In the genomic region with DNA sequence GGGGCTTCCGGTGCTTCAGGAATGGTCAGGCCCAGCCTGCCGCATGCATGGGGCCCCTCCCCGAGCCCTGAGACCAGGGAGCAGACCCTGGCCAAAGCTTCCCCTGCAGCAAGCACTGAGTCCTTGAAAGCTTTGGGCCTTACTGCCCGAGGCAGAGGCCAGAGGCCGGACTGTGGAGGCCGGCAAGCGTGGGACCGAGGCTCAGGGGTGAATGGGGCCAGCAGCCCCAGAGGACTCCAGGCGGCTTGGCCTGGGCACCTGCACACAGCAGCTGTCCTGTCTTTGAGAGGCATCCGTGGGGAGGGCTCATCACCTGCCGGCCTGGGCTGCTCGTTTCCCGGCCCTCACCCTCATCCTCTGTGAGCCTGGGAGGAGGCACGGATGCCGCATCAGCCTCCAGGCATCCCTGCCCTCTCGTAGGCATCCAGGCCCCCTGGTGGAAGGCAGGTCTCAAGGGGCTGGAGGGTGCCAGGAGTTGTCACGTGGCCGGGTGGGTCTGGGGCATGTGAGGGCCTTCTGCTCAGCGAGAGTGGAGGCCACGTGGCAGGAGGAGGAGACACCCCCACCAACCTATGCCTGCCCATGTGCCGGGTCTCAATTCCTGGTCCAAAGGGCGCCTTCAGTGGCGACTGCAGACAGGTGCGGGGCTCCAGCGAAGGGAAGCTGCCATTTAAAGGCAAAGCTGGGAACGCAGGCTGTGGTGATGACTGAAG, we compare ENCODE assay signal across 15 cellular contexts. TPM values are rescaled to one million over a fixed set of nuclear protein-coding genes. Genes with fewer than 3 reads are reported as not detected.
DNase-seq lines count a peak whose midpoint lies in the region; ATAC-seq, FAIRE-seq and TF ChIP-seq lines count a peak whose summit lies in the region.
"Had no signal": no experiment of that assay in that cellular context is flagged by ENCODE, and none has a peak within 500 bp of the region (broad histone marks: within the 10 kb centered on the region; RNA-seq: fewer than 3 reads in every experiment).

No MANE protein-coding gene starts in this region.

- no peak overlapping the region for H3K14ac ChIP-seq in trophoblast cell (ENCODE audit: low read length)

- no peak overlapping the region for H3K27ac Mint-ChIP-seq in endodermal cell
- H3K27ac Mint-ChIP-seq: activated CD4-positive, alpha-beta T cell treated with anti-CD3 and anti-CD28 coated beads, Interleukin-2, amount 10 ng/mL, durations not matched to agents 7 days and 5 days; activated naive CD4-positive, alpha-beta T cell treated with anti-CD3 and anti-CD28 coated beads, Interleukin-2, amount 50 U/mL, for 72 hours; activated T-cell treated with anti-CD3 and anti-CD28 coated beads, Interleukin-2, amount 50 U/mL, for 24 hours had no signal

- H3K9ac ChIP-seq in endodermal cell (ENCODE audit: extremely low read depth, low read length, poor library complexity, severe bottlenecking): no peak overlapping the region
- H3K9ac ChIP-seq in trophoblast cell (ENCODE audit: low read length): no peak overlapping the region
- H3K9ac ChIP-seq in Karpas-422 (ENCODE audit: low read length): no peak overlapping the region

- no peaks in the 10 kb centered on the region for H3K9me2 ChIP-seq in Karpas-422 (replicated peaks; ENCODE audit: insufficient read depth, low read length)

- no peak overlapping the region for H3K4me3 Mint-ChIP-seq in endodermal cell
- H3K4me3 Mint-ChIP-seq: activated CD4-positive, alpha-beta T cell treated with anti-CD3 and anti-CD28 coated beads, Interleukin-2, amount 10 ng/mL, durations not matched to agents 7 days and 5 days; activated T-cell treated with anti-CD3 and anti-CD28 coated beads, Interleukin-2, amount 50 U/mL, for 24 hours had no signal

- 93 to 94% methylated on average over 21 to 26 of the region's 26 CpGs for WGBS in endodermal cell (ENCODE audit: insufficient coverage in 1 of 2, insufficient read length in 1 of 2), 2 experiments
- WGBS in trophoblast cell (ENCODE audit: extremely low coverage, insufficient coverage, insufficient read length): no CpG with 5 or more reads among the region's 26 CpGs

- H3K9me3 ChIP-seq in BE2C (no peaks in the 10 kb centered on the region; the same call in 1 of the 2 replicates), endodermal cell (ENCODE audit: control insufficient read depth, low read length) (no peaks in the 10 kb centered on the region), trophoblast cell (ENCODE audit: insufficient read depth, low read depth, low read length) (peaks cover 1% of the 10 kb centered on the region), Karpas-422 (ENCODE audit: low read length) (no peaks in the 10 kb centered on the region)

- no peak for ATAC-seq in HG02763 (IDR thresholded peaks at IDR 0.05; ENCODE audit: unreplicated experiment)
- ATAC-seq: activated naive CD4-positive, alpha-beta T cell treated with anti-CD3 and anti-CD28 coated beads, Interleukin-2, amount 50 U/mL, for 72 hours had no signal

- H3K4me3 ChIP-seq in BE2C (ENCODE audit: low read depth, low read length) (no peak overlapping the region), endodermal cell (ENCODE audit: low read length) (no peak overlapping the region), trophoblast cell (ENCODE audit: low read depth, low read length) (no peak overlapping the region), Karpas-422 (ENCODE audit: low read length) (no peak overlapping the region)

- H4K91ac ChIP-seq in trophoblast cell (ENCODE audit: low read depth, low read length): no peak overlapping the region

- H2AK5ac ChIP-seq in trophoblast cell (ENCODE audit: low read length): no peak overlapping the region

- no peak overlapping the region for H4K8ac ChIP-seq in trophoblast cell (ENCODE audit: low read depth, low read length)

- no peak overlapping the region for H3K18ac ChIP-seq in trophoblast cell (ENCODE audit: low read length)

- H4K20me1 ChIP-seq in Karpas-422 (ENCODE audit: insufficient read depth, low read depth, low read length): no peaks in the 10 kb centered on the region

- no peak overlapping the region for H2BK120ac ChIP-seq in trophoblast cell (ENCODE audit: insufficient read depth, low read length, poor library complexity)

- peak; percentile 45 for DNase-seq in BE2C
- DNase-seq in NCI-H1436 treated with DMSO at 0.1 percent for 48 hours (lab: John Stamatoyannopoulos, UW): peak; percentile 48
- DNase-seq in endodermal cell: peak; percentile 63
- DNase-seq in trophoblast cell: peak; percentile 15 to 38
- DNase-seq in Karpas-422: no peak
- no peak for DNase-seq in HTR-8/SVneo (ENCODE audit: insufficient read length, low spot score)
- no peak for DNase-seq in DMS153 treated with DMSO at 0.1 percent for 48 hours (lab: John Stamatoyannopoulos, UW; ENCODE audit: unreplicated experiment)
- DNase-seq: activated CD4-positive, alpha-beta T cell treated with anti-CD3 and anti-CD28 coated beads, Interleukin-2, amount 10 ng/mL, durations not matched to agents 7 days and 5 days; activated T-cell treated with anti-CD3 and anti-CD28 coated beads, Interleukin-2, amount 50 U/mL, for 24 hours; NCI-H2029 treated with DMSO at 0.1 percent for 48 hours; SIG-M5; stimulated activated naive CD4-positive, alpha-beta T cell treated with Interleukin-2 at 50 U/mL for 16 hours had no signal

- H3K4me1 ChIP-seq in BE2C (peaks cover 13% of the 10 kb centered on the region), endodermal cell (ENCODE audit: control insufficient read depth, insufficient read depth, low read length) (no peaks in the 10 kb centered on the region), trophoblast cell (ENCODE audit: control insufficient read depth in 1 of 2, insufficient read depth in 2 of 2, low read length in 2 of 2) (peaks cover 5 to 10% of the 10 kb centered on the region in 2 experiments), Karpas-422 (ENCODE audit: low read length) (no peaks in the 10 kb centered on the region)

- H2BK12ac ChIP-seq in trophoblast cell (ENCODE audit: low read length): no peak overlapping the region

- no peak for FAIRE-seq in HTR-8/SVneo (lab: Jason Lieb, UNC)
- FAIRE-seq: GM18507 had no signal

- H3K27me3 ChIP-seq in BE2C: no peaks in the 10 kb centered on the region
- H3K27me3 ChIP-seq in endodermal cell (ENCODE audit: control insufficient read depth, insufficient read depth, low read length, poor library complexity, severe bottlenecking): no peaks in the 10 kb centered on the region
- H3K27me3 ChIP-seq in trophoblast cell (ENCODE audit: insufficient read depth, low read length): no peaks in the 10 kb centered on the region
- H3K27me3 ChIP-seq in Karpas-422 (ENCODE audit: low read length): no peaks in the 10 kb centered on the region

- H3K79me2 ChIP-seq in trophoblast cell (ENCODE audit: control insufficient read depth, insufficient read depth, low read length, poor library complexity) (no peaks in the 10 kb centered on the region), Karpas-422 (ENCODE audit: low read length) (no peaks in the 10 kb centered on the region)

- H4K12ac ChIP-seq in trophoblast cell (ENCODE audit: low read depth, low read length): no peak overlapping the region

- no peaks in the 10 kb centered on the region for H3K27me3 Mint-ChIP-seq in endodermal cell (ENCODE audit: insufficient read depth)
- H3K27me3 Mint-ChIP-seq: activated CD4-positive, alpha-beta T cell treated with anti-CD3 and anti-CD28 coated beads, Interleukin-2, amount 10 ng/mL, durations not matched to agents 7 days and 5 days had no signal

- TF ChIP-seq CTCF in BE2C (IDR thresholded peaks at IDR 0.05; ENCODE audit: low read depth, low read length): peak; percentile 22; the same call in 1 of the 2 replicates
- peak; percentile 40 for TF ChIP-seq CTCF in endodermal cell (conservative IDR thresholded peaks at IDR 0.05)

- H3K79me1 ChIP-seq in trophoblast cell (ENCODE audit: low read length): peaks cover 2% of the 10 kb centered on the region

- H2BK5ac ChIP-seq in trophoblast cell (ENCODE audit: low read depth, low read length, poor library complexity): no peak overlapping the region

- peaks cover 9% of the 10 kb centered on the region for H3K36me3 Mint-ChIP-seq in endodermal cell (ENCODE audit: low read depth)
- H3K36me3 Mint-ChIP-seq: activated naive CD4-positive, alpha-beta T cell treated with anti-CD3 and anti-CD28 coated beads, Interleukin-2, amount 50 U/mL, for 72 hours had no signal

- H3K27ac ChIP-seq in endodermal cell (ENCODE audit: low read depth, low read length) (no peak overlapping the region), trophoblast cell (ENCODE audit: low read depth, low read length) (no peak overlapping the region), Karpas-422 (ENCODE audit: low read length) (no peak overlapping the region)

- H3K4me2 ChIP-seq in trophoblast cell (ENCODE audit: low read length): no peak overlapping the region
- H3K4me2 ChIP-seq in Karpas-422 (ENCODE audit: low read depth, low read length, poor library complexity, severe bottlenecking): no peak overlapping the region

- H3K9me3 Mint-ChIP-seq in endodermal cell: no peaks in the 10 kb centered on the region
- H3K9me3 Mint-ChIP-seq: activated CD4-positive, alpha-beta T cell treated with anti-CD3 and anti-CD28 coated beads, Interleukin-2, amount 10 ng/mL, durations not matched to agents 7 days and 5 days; activated naive CD4-positive, alpha-beta T cell treated with anti-CD3 and anti-CD28 coated beads, Interleukin-2, amount 50 U/mL, for 72 hours; activated T-cell treated with anti-CD3 and anti-CD28 coated beads, Interleukin-2, amount 50 U/mL, for 24 hours had no signal

- H2AFZ ChIP-seq in trophoblast cell (ENCODE audit: insufficient read depth, low read length, poor library complexity) (no peak overlapping the region), Karpas-422 (ENCODE audit: low read length) (no peak overlapping the region)

- H3K23ac ChIP-seq in trophoblast cell (ENCODE audit: low read length): no peak overlapping the region

- no peak overlapping the region for H3K4ac ChIP-seq in trophoblast cell (ENCODE audit: low read depth, low read length)

- H3K36me3 ChIP-seq in BE2C (no peaks in the 10 kb centered on the region), endodermal cell (ENCODE audit: control insufficient read depth, insufficient read depth, low read length) (peaks cover 5% of the 10 kb centered on the region), trophoblast cell (ENCODE audit: control insufficient read depth in 1 of 2, insufficient read depth in 2 of 2, low read length in 2 of 2) (no peaks in the 10 kb centered on the region), Karpas-422 (ENCODE audit: insufficient read depth, low read length) (no peaks in the 10 kb centered on the region)

- H3K4me1 Mint-ChIP-seq in endodermal cell: no peaks in the 10 kb centered on the region
- H3K4me1 Mint-ChIP-seq: activated CD4-positive, alpha-beta T cell treated with anti-CD3 and anti-CD28 coated beads, Interleukin-2, amount 10 ng/mL, durations not matched to agents 7 days and 5 days had no signal

RNA-seq across cellular contexts. Expression of gene CACNA1H, which starts 31.4 kb away (rescaled TPM):
- polyA plus RNA-seq in BE2C (2012; ENCODE audit: insufficient read depth, insufficient read length, low read depth): 3.6 TPM
- total RNA-seq in endodermal cell: 10 to 100 TPM; 31.6 to 45.0 TPM
- polyA plus RNA-seq in endodermal cell (2013, experiment 1 of 2): 33.4 TPM
- polyA plus RNA-seq in endodermal cell (2013, experiment 2 of 2): 30.0 TPM
- 0.53 and 0.56 TPM in 2 replicates for polyA plus RNA-seq in trophoblast cell (2013)
- not detected in 2 replicates for total RNA-seq in Karpas-422 (2014; rRNA removed; shearing (Covaris generic); ENCODE audit: low replicate concordance)

RNA-seq across cellular contexts. Expression of gene TPSG1, which starts 40.8 kb away (rescaled TPM):
- polyA plus RNA-seq in BE2C (2012; ENCODE audit: insufficient read depth, insufficient read length, low read depth): not detected
- not detected for total RNA-seq in endodermal cell
- polyA plus RNA-seq in endodermal cell (2013, experiment 1 of 2): not detected
- polyA plus RNA-seq in endodermal cell (2013, experiment 2 of 2): not detected
- not detected in 2 replicates for polyA plus RNA-seq in trophoblast cell (2013)
- total RNA-seq in Karpas-422 (2014; rRNA removed; shearing (Covaris generic); ENCODE audit: low replicate concordance): not detected in 2 replicates
- total RNA-seq: activated CD4-positive, alpha-beta T cell treated with anti-CD3 and anti-CD28 coated beads, Interleukin-2, amount 10 ng/mL, durations not matched to agents 7 days and 5 days; activated naive CD4-positive, alpha-beta T cell treated with anti-CD3 and anti-CD28 coated beads, Interleukin-2, amount 50 U/mL, for 72 hours had no signal

RNA-seq across cellular contexts. Expression of gene TPSB2, which starts 45.7 kb away (rescaled TPM):
- polyA plus RNA-seq in BE2C (2012; ENCODE audit: insufficient read depth, insufficient read length, low read depth): not detected
- not detected for total RNA-seq in endodermal cell
- polyA plus RNA-seq in endodermal cell (2013, experiment 1 of 2): not detected
- not detected for polyA plus RNA-seq in endodermal cell (2013, experiment 2 of 2)
- not detected in 2 replicates for polyA plus RNA-seq in trophoblast cell (2013)
- not detected in 2 replicates for total RNA-seq in Karpas-422 (2014; rRNA removed; shearing (Covaris generic); ENCODE audit: low replicate concordance)
- total RNA-seq: activated CD4-positive, alpha-beta T cell treated with anti-CD3 and anti-CD28 coated beads, Interleukin-2, amount 10 ng/mL, durations not matched to agents 7 days and 5 days had no signal

RNA-seq across cellular contexts. Expression of gene TPSAB1, which starts 56.2 kb away (rescaled TPM):
- polyA plus RNA-seq in BE2C (2012; ENCODE audit: insufficient read depth, insufficient read length, low read depth): not detected
- total RNA-seq in endodermal cell: not detected
- not detected for polyA plus RNA-seq in endodermal cell (2013, experiment 1 of 2)
- not detected for polyA plus RNA-seq in endodermal cell (2013, experiment 2 of 2)
- polyA plus RNA-seq in trophoblast cell (2013): not detected in 2 replicates
- not detected in 2 replicates for total RNA-seq in Karpas-422 (2014; rRNA removed; shearing (Covaris generic); ENCODE audit: low replicate concordance)
- total RNA-seq: activated CD4-positive, alpha-beta T cell treated with anti-CD3 and anti-CD28 coated beads, Interleukin-2, amount 10 ng/mL, durations not matched to agents 7 days and 5 days had no signal

Comparison
In these comparisons a context has a peak if more than half of its experiments do, and no peak if none do; other contexts are left out.
1. DNase-seq: peak in BE2C (single experiment), NCI-H1436 treated with DMSO at 0.1 percent for 48 hours (single experiment), endodermal cell (single experiment) and trophoblast cell (2 of 2); none in Karpas-422 (single experiment), HTR-8/SVneo (single experiment) and DMS153 treated with DMSO at 0.1 percent for 48 hours (single experiment).
2. RNA of gene CACNA1H, which starts 31.4 kb away (total RNA-seq): 31.6 to 45.0 TPM in endodermal cell; not detected in Karpas-422; every median in the first group is over 10 times any median in the second.